Comparison of ENCODE assay signal across 25 cellular contexts in the genomic region with DNA sequence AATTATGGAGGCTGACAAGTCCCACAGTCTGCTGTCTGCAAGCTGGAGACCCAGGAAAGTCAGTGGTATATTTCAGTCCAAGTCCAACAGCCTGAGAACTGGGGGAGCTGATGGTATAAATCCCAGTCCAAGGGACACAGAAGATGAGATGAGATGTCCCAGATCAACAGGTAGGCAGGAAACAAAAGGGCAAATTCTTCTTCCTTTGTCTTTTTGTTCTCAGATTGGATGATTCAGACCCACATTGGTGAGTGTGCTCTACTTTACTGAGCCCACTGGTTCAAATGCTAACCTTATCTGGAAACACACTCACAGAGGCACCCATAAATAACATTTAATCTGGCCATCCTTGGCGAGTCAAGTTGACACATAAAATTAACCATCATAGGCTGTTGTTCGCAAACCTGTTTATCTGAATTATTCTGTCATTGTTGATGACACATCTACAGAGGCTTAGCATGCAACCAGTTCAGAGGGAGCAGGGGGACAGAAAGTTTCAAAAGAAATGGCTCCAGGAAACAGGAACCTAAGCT.
DNase-seq lines count a peak whose midpoint lies in the region; ATAC-seq, FAIRE-seq and TF ChIP-seq lines count a peak whose summit lies in the region.
"Had no signal": no experiment of that assay in that cellular context is flagged by ENCODE, and none has a peak within 500 bp of the region (broad histone marks: within the 10 kb centered on the region; RNA-seq: fewer than 3 reads in every experiment).

No MANE protein-coding gene starts in this region.

- TF ChIP-seq CTCF in HEK293 (tag by site-specific recombination; IDR thresholded peaks at IDR 0.05) (no peak), astrocyte (IDR thresholded peaks at IDR 0.05; ENCODE audit: insufficient read depth, low read depth, low read length) (no peak), smooth muscle cell (IDR thresholded peaks at IDR 0.05; ENCODE audit: borderline replicate concordance, insufficient read depth, poor library complexity, severe bottlenecking) (no peak)

- H3K9me3 Mint-ChIP-seq in astrocyte (ENCODE audit: unreplicated experiment) = peaks cover 5% of the 10 kb centered on the region

- H2AFZ ChIP-seq in astrocyte (ENCODE audit: low read depth, low read length) = no peak overlapping the region
- H2AFZ ChIP-seq in smooth muscle cell (ENCODE audit: low read depth) = no peak overlapping the region

- WGBS in smooth muscle cell (ENCODE audit: low lambda C conversion rate) = 17% methylated on average over 2 of the region's 2 CpGs

- peaks cover 36% of the 10 kb centered on the region for H3K4me1 Mint-ChIP-seq in astrocyte (ENCODE audit: low read depth, unreplicated experiment)
- H3K4me1 Mint-ChIP-seq: B cell, CD14-positive monocyte, IgD-negative memory B cell had no signal

- H3K36me3 Mint-ChIP-seq in astrocyte (ENCODE audit: low read depth, unreplicated experiment) = no peaks in the 10 kb centered on the region
- H3K36me3 Mint-ChIP-seq: CD14-positive monocyte, IgD-negative memory B cell had no signal

- H3K79me2 ChIP-seq in astrocyte (ENCODE audit: insufficient read depth, low read length) (no peaks in the 10 kb centered on the region), smooth muscle cell (ENCODE audit: low read depth) (no peaks in the 10 kb centered on the region)

- no peaks in the 10 kb centered on the region for H3K27me3 Mint-ChIP-seq in astrocyte (ENCODE audit: low read depth, unreplicated experiment)

- no peak overlapping the region for H3K4me3 Mint-ChIP-seq in astrocyte (ENCODE audit: unreplicated experiment)
- H3K4me3 Mint-ChIP-seq: B cell, CD14-positive monocyte, IgD-negative memory B cell had no signal

- ATAC-seq in GM18867 (IDR thresholded peaks at IDR 0.05; ENCODE audit: unreplicated experiment) = no peak
- ATAC-seq: Right ventricle myocardium inferior had no signal

- H3K27ac ChIP-seq in HEK293 (ENCODE audit: extremely low read depth, low read depth, low read length) (no peak overlapping the region), astrocyte (ENCODE audit: low read depth, low read length) (no peak overlapping the region), smooth muscle cell (ENCODE audit: low read depth) (no peak overlapping the region)

- CTCF ChIA-PET in HEK293 (lab: Yijun Ruan, JAX) = interaction anchor here (0.6 to 1.2 kb wide), 2 partner anchors 44 to 255 kb away, joined by 3 read pairs; no protein-coding TSS in a partner anchor

- H3K4me3 ChIP-seq in HEK293 (ENCODE audit: low read depth, low read length) (no peak overlapping the region), astrocyte (ENCODE audit: insufficient read depth, low read depth, low read length) (no peak overlapping the region), smooth muscle cell (no peak overlapping the region)

- DNase-seq in astrocyte (ENCODE audit: low read depth) (no peak), kidney tubule cell (ENCODE audit: low spot score) (peak; percentile 28), smooth muscle cell (lab: John Stamatoyannopoulos, UW; ENCODE audit: unreplicated experiment) (no peak), NCI-H187 (lab: John Stamatoyannopoulos, UW) (no peak), NCI-H446 treated with DMSO at 0.1 percent for 48 hours (lab: John Stamatoyannopoulos, UW) (no peak)
- no peak for DNase-seq in stimulated activated CD4-positive, alpha-beta T cell treated with anti-CD3 and anti-CD28 coated beads, Interleukin-2, amount 100 ng/mL, for 48 hours
- DNase-seq: EL; GF-D8; Karpas-422; NCI-H187 treated with DMSO at 0.1 percent for 48 hours; NCI-H2107; NCI-H2227 treated with DMSO at 0.1 percent for 48 hours; NCI-H510A treated with DMSO at 0.1 percent for 48 hours; NCI-H774; NK-92 treated with Interleukin-12 subunit alpha and Interleukin-12 subunit beta, amount 100 ng/mL, for 24 hours had no signal

- H3K27ac Mint-ChIP-seq in astrocyte (ENCODE audit: unreplicated experiment) = peak overlapping the region; percentile 64
- H3K27ac Mint-ChIP-seq: B cell, CD14-positive monocyte, IgD-negative memory B cell had no signal

- H3K9me3 ChIP-seq in HEK293 (ENCODE audit: control insufficient read depth, insufficient read depth, low read depth, low read length) (no peaks in the 10 kb centered on the region), astrocyte (ENCODE audit: insufficient read depth, low read depth, low read length) (no peaks in the 10 kb centered on the region), smooth muscle cell (replicated peaks; ENCODE audit: low read depth) (no peaks in the 10 kb centered on the region)

- POLR2A ChIA-PET in HEK293 (lab: Yijun Ruan, JAX) = no interaction called here

- H3F3A ChIP-seq in smooth muscle cell (ENCODE audit: low read depth) = peaks cover 8% of the 10 kb centered on the region

- H3K36me3 ChIP-seq in HEK293 (ENCODE audit: control insufficient read depth in 2 of 2, insufficient read depth in 1 of 2, low read length in 2 of 2) = no peaks in the 10 kb centered on the region
- no peaks in the 10 kb centered on the region for H3K36me3 ChIP-seq in astrocyte (ENCODE audit: insufficient read depth, low read length)
- no peaks in the 10 kb centered on the region for H3K36me3 ChIP-seq in smooth muscle cell (ENCODE audit: low read depth)

- peak; percentile 34 for FAIRE-seq in astrocyte (lab: Jason Lieb, UNC)
- FAIRE-seq: A204.1, D721Med, GM19239, H54 had no signal

- H3K4me1 ChIP-seq in HEK293 (ENCODE audit: control insufficient read depth, insufficient read depth, low read length) (no peaks in the 10 kb centered on the region), astrocyte (ENCODE audit: insufficient read depth, low read length) (peaks cover 26% of the 10 kb centered on the region), smooth muscle cell (ENCODE audit: low read depth) (no peaks in the 10 kb centered on the region)

- H3K9ac ChIP-seq in astrocyte (ENCODE audit: low read length) (no peak overlapping the region), smooth muscle cell (ENCODE audit: low read depth) (no peak overlapping the region)

- H3K4me2 ChIP-seq in astrocyte (ENCODE audit: low read length) (no peak overlapping the region), smooth muscle cell (peak overlapping the region; percentile 25)

- no peaks in the 10 kb centered on the region for H3K27me3 ChIP-seq in astrocyte (ENCODE audit: insufficient read depth, low read length)
- H3K27me3 ChIP-seq in smooth muscle cell (ENCODE audit: low read depth) = no peaks in the 10 kb centered on the region

- H4K20me1 ChIP-seq in astrocyte (ENCODE audit: insufficient read depth, low read length) (no peaks in the 10 kb centered on the region), smooth muscle cell (ENCODE audit: low read depth) (no peaks in the 10 kb centered on the region)

TF ChIP-seq in HEK293, 187 proteins besides CTCF, POLR2A, EP300 and RAD21:
- TF ChIP-seq SCRT2 (tag by site-specific recombination; IDR thresholded peaks at IDR 0.05) (peak; percentile 82), ZNF221 (tag by site-specific recombination; IDR thresholded peaks at IDR 0.05; ENCODE audit: borderline replicate concordance) (no peak), ZNF610 (tag by site-specific recombination; IDR thresholded peaks at IDR 0.05; ENCODE audit: borderline replicate concordance) (no peak), SCRT1 (tag by site-specific recombination; IDR thresholded peaks at IDR 0.05; ENCODE audit: borderline replicate concordance) (peak; percentile 62; the same call in 1 of the 2 replicates), ZNF585B (tag by site-specific recombination; IDR thresholded peaks at IDR 0.05) (0 out of 2 replicates have a peak, but pooled peaks have one; percentile 18)
- TF ChIP-seq, protein P1, sequence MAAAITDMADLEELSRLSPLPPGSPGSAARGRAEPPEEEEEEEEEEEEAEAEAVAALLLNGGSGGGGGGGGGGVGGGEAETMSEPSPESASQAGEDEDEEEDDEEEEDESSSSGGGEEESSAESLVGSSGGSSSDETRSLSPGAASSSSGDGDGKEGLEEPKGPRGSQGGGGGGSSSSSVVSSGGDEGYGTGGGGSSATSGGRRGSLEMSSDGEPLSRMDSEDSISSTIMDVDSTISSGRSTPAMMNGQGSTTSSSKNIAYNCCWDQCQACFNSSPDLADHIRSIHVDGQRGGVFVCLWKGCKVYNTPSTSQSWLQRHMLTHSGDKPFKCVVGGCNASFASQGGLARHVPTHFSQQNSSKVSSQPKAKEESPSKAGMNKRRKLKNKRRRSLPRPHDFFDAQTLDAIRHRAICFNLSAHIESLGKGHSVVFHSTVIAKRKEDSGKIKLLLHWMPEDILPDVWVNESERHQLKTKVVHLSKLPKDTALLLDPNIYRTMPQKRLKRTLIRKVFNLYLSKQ (tag by site-specific recombination; IDR thresholded peaks at IDR 0.05; ENCODE audit: borderline replicate concordance) = no peak
- TF ChIP-seq, protein P2, sequence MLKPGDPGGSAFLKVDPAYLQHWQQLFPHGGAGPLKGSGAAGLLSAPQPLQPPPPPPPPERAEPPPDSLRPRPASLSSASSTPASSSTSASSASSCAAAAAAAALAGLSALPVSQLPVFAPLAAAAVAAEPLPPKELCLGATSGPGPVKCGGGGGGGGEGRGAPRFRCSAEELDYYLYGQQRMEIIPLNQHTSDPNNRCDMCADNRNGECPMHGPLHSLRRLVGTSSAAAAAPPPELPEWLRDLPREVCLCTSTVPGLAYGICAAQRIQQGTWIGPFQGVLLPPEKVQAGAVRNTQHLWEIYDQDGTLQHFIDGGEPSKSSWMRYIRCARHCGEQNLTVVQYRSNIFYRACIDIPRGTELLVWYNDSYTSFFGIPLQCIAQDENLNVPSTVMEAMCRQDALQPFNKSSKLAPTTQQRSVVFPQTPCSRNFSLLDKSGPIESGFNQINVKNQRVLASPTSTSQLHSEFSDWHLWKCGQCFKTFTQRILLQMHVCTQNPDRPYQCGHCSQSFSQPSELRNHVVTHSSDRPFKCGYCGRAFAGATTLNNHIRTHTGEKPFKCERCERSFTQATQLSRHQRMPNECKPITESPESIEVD (tag by site-specific recombination; IDR thresholded peaks at IDR 0.05) = no peak
TF ChIP-seq in HEK293: peak in this region for 3.
